ENCODE assay signal across 8 cellular contexts in genomic region chr14:68965261-68965761, GRCh38. TPM values are rescaled to one million over a fixed set of nuclear protein-coding genes. Genes with fewer than 3 reads are reported as not detected.
DNase-seq lines count a peak whose midpoint lies in the region; ATAC-seq and TF ChIP-seq lines count a peak whose summit lies in the region.
"Had no signal": no experiment of that assay in that cellular context is flagged by ENCODE, and none has a peak within 500 bp of the region (broad histone marks: within the 10 kb centered on the region; RNA-seq: fewer than 3 reads in every experiment).

No MANE protein-coding gene starts in this region.

- H3K27me3 ChIP-seq in stomach smooth muscle (ENCODE audit: control insufficient read depth in 1 of 2, insufficient read depth in 2 of 2, low read length in 2 of 2) = no peaks in the 10 kb centered on the region

- peaks cover 4 to 7% of the 10 kb centered on the region in 2 donors for H3K36me3 ChIP-seq in stomach smooth muscle (ENCODE audit: control insufficient read depth in 2 of 2, insufficient read depth in 2 of 2, low read length in 2 of 2)

- intact Hi-C loops in left colon (cut with DNase I, micrococcal nuclease) = no loop called here
- intact Hi-C loops in sciatic nerve (cut with DNase I) = no loop called here

- peak overlapping the region; percentile 11 for H3K27ac ChIP-seq in angular gyrus (ENCODE audit: low read depth, low read length)
- H3K27ac ChIP-seq in stomach smooth muscle (ENCODE audit: low read length) = peak overlapping the region; percentile 76

- H3K4me3 ChIP-seq in stomach smooth muscle (ENCODE audit: low read length in 2 of 2) = peak overlapping the region in 1 of 2 donors; percentile 40

- DNase-seq in left colon (no peak), sciatic nerve (ENCODE audit: low spot score) (no peak), midbrain (lab: John Stamatoyannopoulos, UW) (no peak), T-helper 2 cell (no peak)
- DNase-seq: activated T-cell treated with anti-CD3 and anti-CD28 coated beads, Interleukin-2, amount 50 U/mL, for 4 hours had no signal

- H3K9ac ChIP-seq in stomach smooth muscle (ENCODE audit: low read length in 2 of 2) = peak overlapping the region; percentile 10 to 36

- no peaks in the 10 kb centered on the region for H3K9me3 ChIP-seq in stomach smooth muscle (ENCODE audit: control insufficient read depth in 2 of 2, low read length in 2 of 2)

- H3K4me1 ChIP-seq in stomach smooth muscle (ENCODE audit: control insufficient read depth, insufficient read depth, low read length) = peaks cover 93% of the 10 kb centered on the region

- peak; percentile 89 for TF ChIP-seq EP300 in Ishikawa (IDR thresholded peaks at IDR 0.05; ENCODE audit: borderline replicate concordance)

- TF ChIP-seq RAD21 in Ishikawa (IDR thresholded peaks at IDR 0.05; ENCODE audit: low read depth) = peak; percentile 6; the same call in 1 of the 2 replicates

- ATAC-seq in left colon (peak; percentile 59), sciatic nerve (no peak)
- ATAC-seq: activated T-cell treated with anti-CD3 and anti-CD28 coated beads, Interleukin-2, amount 50 U/mL, for 4 hours had no signal

TF ChIP-seq in Ishikawa, 13 proteins besides CTCF, POLR2A, EP300 and RAD21:
- TF ChIP-seq USF1 (IDR thresholded peaks at IDR 0.05) = 0 out of 2 replicates have a peak, but pooled peaks have one; percentile 22
- TF ChIP-seq CEBPB (IDR thresholded peaks at IDR 0.05) = no peak
- peak; percentile 96 for TF ChIP-seq TCF12 (IDR thresholded peaks at IDR 0.05; ENCODE audit: low read depth)
- TF ChIP-seq MAX (IDR thresholded peaks at IDR 0.05) = peak; percentile 53
- peak; percentile 73; the same call in 1 of the 2 replicates for TF ChIP-seq FOXM1 (IDR thresholded peaks at IDR 0.05; ENCODE audit: borderline replicate concordance, low read depth)
- peak; percentile 89 for TF ChIP-seq TEAD4 (IDR thresholded peaks at IDR 0.05)
- peak; percentile 82 for TF ChIP-seq EGR1 (IDR thresholded peaks at IDR 0.05)
- TF ChIP-seq REST (IDR thresholded peaks at IDR 0.05; ENCODE audit: low read depth) = no peak
- TF ChIP-seq NFIC (IDR thresholded peaks at IDR 0.05) = peak; percentile 75
- TF ChIP-seq ZBTB7A (IDR thresholded peaks at IDR 0.05; ENCODE audit: low read depth) = no peak

RNA-seq across cellular contexts. Expression of gene ACTN1, which starts 13.8 kb away (rescaled TPM):
- total RNA-seq in left colon = 100 to 1,000 TPM in 1 of 2 donors, 10 to 100 TPM in 1; 89.9 to 132 TPM
- 216 TPM for total RNA-seq in sciatic nerve
